Comparison of ENCODE assay signal across 19 cellular contexts in the genomic region with DNA sequence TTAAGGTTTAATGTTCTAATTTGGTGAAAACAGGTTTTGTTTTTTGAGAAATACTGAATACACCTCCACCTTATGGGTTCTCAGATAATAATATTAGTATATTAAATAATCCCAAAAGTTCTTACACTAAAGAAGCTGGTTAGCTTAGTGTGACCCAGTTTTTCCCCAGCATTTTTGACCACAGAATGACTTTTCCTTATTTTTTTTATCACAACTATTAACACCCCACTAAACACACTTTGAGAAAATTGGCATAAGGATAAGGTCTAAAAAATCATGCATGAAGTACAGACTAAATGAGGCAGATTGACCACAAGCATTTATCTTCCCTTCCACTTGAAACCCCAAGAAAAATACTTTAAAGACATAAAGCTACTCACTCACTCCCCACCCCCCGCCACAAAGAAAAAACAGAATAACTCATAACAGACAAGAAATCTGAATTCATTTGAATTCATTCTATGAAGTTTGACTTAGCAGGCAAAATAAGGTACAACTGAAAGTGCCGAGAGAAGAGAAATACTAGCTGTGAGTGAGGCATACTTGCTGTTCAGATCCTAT. TPM values are rescaled to one million over a fixed set of nuclear protein-coding genes. Genes with fewer than 3 reads are reported as not detected.
DNase-seq lines count a peak whose midpoint lies in the region; ATAC-seq, FAIRE-seq and TF ChIP-seq lines count a peak whose summit lies in the region.
"Had no signal": no experiment of that assay in that cellular context is flagged by ENCODE, and none has a peak within 500 bp of the region (broad histone marks: within the 10 kb centered on the region; RNA-seq: fewer than 3 reads in every experiment).

No MANE protein-coding gene starts in this region.

- H3K9me3 ChIP-seq in astrocyte (ENCODE audit: insufficient read depth, low read depth, low read length): no peaks in the 10 kb centered on the region
- no peaks in the 10 kb centered on the region for H3K9me3 ChIP-seq in smooth muscle cell (replicated peaks; ENCODE audit: low read depth)
- no peaks in the 10 kb centered on the region for H3K9me3 ChIP-seq in T-helper 17 cell (ENCODE audit: control insufficient read depth, low read length, poor library complexity, severe bottlenecking)
- H3K9me3 ChIP-seq: Peyer's patch, thoracic aorta had no signal

- H3K9me3 Mint-ChIP-seq in astrocyte (ENCODE audit: unreplicated experiment): peaks cover 7% of the 10 kb centered on the region

- H2AFZ ChIP-seq in KMS-11 (ENCODE audit: low read depth) (peak overlapping the region; percentile 36), astrocyte (ENCODE audit: low read depth, low read length) (no peak overlapping the region), smooth muscle cell (ENCODE audit: low read depth) (no peak overlapping the region)

- H3K4me1 Mint-ChIP-seq in astrocyte (ENCODE audit: low read depth, unreplicated experiment): peaks cover 28% of the 10 kb centered on the region
- no peaks in the 10 kb centered on the region for H3K4me1 Mint-ChIP-seq in T-helper 17 cell
- H3K4me1 Mint-ChIP-seq: activated naive CD4-positive, alpha-beta T cell treated with anti-CD3 and anti-CD28 coated beads, Interleukin-2, amount 10 ng/mL, durations not matched to agents 7 days and 5 days; CD4-positive, alpha-beta memory T cell had no signal

- H3K36me3 Mint-ChIP-seq in astrocyte (ENCODE audit: low read depth, unreplicated experiment) (peaks cover 2% of the 10 kb centered on the region), T-helper 17 cell (ENCODE audit: low read depth) (no peaks in the 10 kb centered on the region)
- H3K36me3 Mint-ChIP-seq: activated CD4-positive, alpha-beta memory T cell treated with anti-CD3 and anti-CD28 coated beads for 36 hours; activated naive CD4-positive, alpha-beta T cell treated with anti-CD3 and anti-CD28 coated beads, Interleukin-2, amount 10 ng/mL, durations not matched to agents 7 days and 5 days; CD4-positive, alpha-beta memory T cell had no signal

- H3K36me3 ChIP-seq in KMS-11 (ENCODE audit: insufficient read depth) (no peaks in the 10 kb centered on the region), astrocyte (ENCODE audit: insufficient read depth, low read length) (no peaks in the 10 kb centered on the region), smooth muscle cell (ENCODE audit: low read depth) (no peaks in the 10 kb centered on the region)
- H3K36me3 ChIP-seq: Peyer's patch, thoracic aorta had no signal

- no peak overlapping the region for H3K4me3 ChIP-seq in KMS-11 (IDR thresholded peaks at IDR 0.05; ENCODE audit: insufficient read depth, low read depth, low read length)
- peak overlapping the region; percentile 27 for H3K4me3 ChIP-seq in astrocyte (ENCODE audit: insufficient read depth, low read depth, low read length)
- no peak overlapping the region for H3K4me3 ChIP-seq in smooth muscle cell
- H3K4me3 ChIP-seq: Peyer's patch, thoracic aorta had no signal

- H3K27ac Mint-ChIP-seq in astrocyte (ENCODE audit: unreplicated experiment) (peak overlapping the region; percentile 97), T-helper 17 cell (no peak overlapping the region)
- H3K27ac Mint-ChIP-seq: activated CD4-positive, alpha-beta memory T cell treated with anti-CD3 and anti-CD28 coated beads for 36 hours; activated naive CD4-positive, alpha-beta T cell treated with anti-CD3 and anti-CD28 coated beads, Interleukin-2, amount 10 ng/mL, durations not matched to agents 7 days and 5 days; CD4-positive, alpha-beta memory T cell had no signal

- H3K27me3 Mint-ChIP-seq in astrocyte (ENCODE audit: low read depth, unreplicated experiment): no peaks in the 10 kb centered on the region
- H3K27me3 Mint-ChIP-seq in T-helper 17 cell: peaks cover 6% of the 10 kb centered on the region
- H3K27me3 Mint-ChIP-seq: activated naive CD4-positive, alpha-beta T cell treated with anti-CD3 and anti-CD28 coated beads, Interleukin-2, amount 10 ng/mL, durations not matched to agents 7 days and 5 days had no signal

- TF ChIP-seq CTCF in KMS-11 (conservative IDR thresholded peaks at IDR 0.05; ENCODE audit: low read depth, low read length) (no peak), astrocyte (IDR thresholded peaks at IDR 0.05; ENCODE audit: insufficient read depth, low read depth, low read length) (no peak), smooth muscle cell (IDR thresholded peaks at IDR 0.05; ENCODE audit: borderline replicate concordance, insufficient read depth, poor library complexity, severe bottlenecking) (no peak)

- ATAC-seq in GM21390 (IDR thresholded peaks at IDR 0.05; ENCODE audit: unreplicated experiment) (peak; percentile 7), T-helper 17 cell (no peak)
- ATAC-seq: left lobe of liver, sciatic nerve had no signal

- WGBS in smooth muscle cell (ENCODE audit: low lambda C conversion rate): 72% methylated on average over 2 of the region's 2 CpGs

- peak overlapping the region; percentile 46 for H3K9ac ChIP-seq in KMS-11
- peak overlapping the region; percentile 59 for H3K9ac ChIP-seq in astrocyte (ENCODE audit: low read length)
- H3K9ac ChIP-seq in smooth muscle cell (ENCODE audit: low read depth): peak overlapping the region; percentile 17

- DNase-seq in astrocyte (ENCODE audit: low read depth) (peak; percentile 87), smooth muscle cell (lab: John Stamatoyannopoulos, UW; ENCODE audit: unreplicated experiment) (no peak), NCI-H226 (no peak), T-helper 17 cell (no peak)
- DNase-seq in stimulated activated CD4-positive, alpha-beta T cell treated with anti-CD3 and anti-CD28 coated beads, Interleukin-15, amount 100 ng/mL, for 24 hours: no peak
- DNase-seq: activated CD4-positive, alpha-beta memory T cell treated with anti-CD3 and anti-CD28 coated beads for 36 hours; activated naive CD4-positive, alpha-beta T cell treated with anti-CD3 and anti-CD28 coated beads, Interleukin-2, amount 10 ng/mL, durations not matched to agents 7 days and 5 days; CD4-positive, alpha-beta memory T cell; hippocampal formation; Peyer's patch had no signal

- H3K27ac ChIP-seq in KMS-11: peak overlapping the region; percentile 76
- peak overlapping the region; percentile 71 for H3K27ac ChIP-seq in astrocyte (ENCODE audit: low read depth, low read length)
- H3K27ac ChIP-seq in smooth muscle cell (ENCODE audit: low read depth): peak overlapping the region; percentile 75
- H3K27ac ChIP-seq: Peyer's patch had no signal

- no peak for FAIRE-seq in astrocyte (lab: Jason Lieb, UNC)

- H3F3A ChIP-seq in smooth muscle cell (ENCODE audit: low read depth): peaks cover 3% of the 10 kb centered on the region

- H3K4me3 Mint-ChIP-seq in astrocyte (ENCODE audit: unreplicated experiment): peak overlapping the region; percentile 58
- H3K4me3 Mint-ChIP-seq in T-helper 17 cell: no peak overlapping the region
- H3K4me3 Mint-ChIP-seq: activated CD4-positive, alpha-beta memory T cell treated with anti-CD3 and anti-CD28 coated beads for 36 hours; activated naive CD4-positive, alpha-beta T cell treated with anti-CD3 and anti-CD28 coated beads, Interleukin-2, amount 10 ng/mL, durations not matched to agents 7 days and 5 days; CD4-positive, alpha-beta memory T cell had no signal

- H3K79me2 ChIP-seq in KMS-11 (ENCODE audit: insufficient read depth, low read depth): no peaks in the 10 kb centered on the region
- no peaks in the 10 kb centered on the region for H3K79me2 ChIP-seq in astrocyte (ENCODE audit: insufficient read depth, low read length)
- H3K79me2 ChIP-seq in smooth muscle cell (ENCODE audit: low read depth): no peaks in the 10 kb centered on the region

- H3K27me3 ChIP-seq in KMS-11 (ENCODE audit: insufficient read depth, low read depth) (no peaks in the 10 kb centered on the region), astrocyte (ENCODE audit: insufficient read depth, low read length) (no peaks in the 10 kb centered on the region), smooth muscle cell (ENCODE audit: low read depth) (no peaks in the 10 kb centered on the region)
- H3K27me3 ChIP-seq: Peyer's patch had no signal

- H3K4me2 ChIP-seq in KMS-11 (peak overlapping the region; percentile 77), astrocyte (ENCODE audit: low read length) (peak overlapping the region; percentile 82), smooth muscle cell (peak overlapping the region; percentile 38)

- H4K20me1 ChIP-seq in KMS-11 (ENCODE audit: insufficient read depth) (no peaks in the 10 kb centered on the region), astrocyte (ENCODE audit: insufficient read depth, low read length) (no peaks in the 10 kb centered on the region), smooth muscle cell (ENCODE audit: low read depth) (no peaks in the 10 kb centered on the region)

- peaks cover 77% of the 10 kb centered on the region for H3K4me1 ChIP-seq in KMS-11 (ENCODE audit: low read depth, poor library complexity, severe bottlenecking)
- H3K4me1 ChIP-seq in astrocyte (ENCODE audit: insufficient read depth, low read length): peaks cover 15% of the 10 kb centered on the region
- H3K4me1 ChIP-seq in smooth muscle cell (ENCODE audit: low read depth): peaks cover 9% of the 10 kb centered on the region
- H3K4me1 ChIP-seq: Peyer's patch had no signal

RNA-seq across cellular contexts. Expression of a gene that starts 49.7 kb away (rescaled TPM):
- total RNA-seq in astrocyte (0.07 TPM in 1 of 2 replicates, not detected in the other), smooth muscle cell (not detected in 2 replicates), T-helper 17 cell (not detected)
- 0.08 and 0.63 TPM in 2 replicates for polyA plus RNA-seq in smooth muscle cell
- total RNA-seq: activated CD4-positive, alpha-beta memory T cell treated with anti-CD3 and anti-CD28 coated beads for 36 hours; CD4-positive, alpha-beta memory T cell; epithelial cell of proximal tubule; left lobe of liver; NCI-H460; Peyer's patch; sciatic nerve; T-helper 2 cell treated with Interferon-gamma antibody and Interleukin-4, amounts not matched to agents 100 ng/mL and 5 ng/mL, for 36 hours; thoracic aorta had no signal
- polyA plus RNA-seq: CD4-positive, alpha-beta memory T cell; neural cell had no signal
